In the genomic region with DNA sequence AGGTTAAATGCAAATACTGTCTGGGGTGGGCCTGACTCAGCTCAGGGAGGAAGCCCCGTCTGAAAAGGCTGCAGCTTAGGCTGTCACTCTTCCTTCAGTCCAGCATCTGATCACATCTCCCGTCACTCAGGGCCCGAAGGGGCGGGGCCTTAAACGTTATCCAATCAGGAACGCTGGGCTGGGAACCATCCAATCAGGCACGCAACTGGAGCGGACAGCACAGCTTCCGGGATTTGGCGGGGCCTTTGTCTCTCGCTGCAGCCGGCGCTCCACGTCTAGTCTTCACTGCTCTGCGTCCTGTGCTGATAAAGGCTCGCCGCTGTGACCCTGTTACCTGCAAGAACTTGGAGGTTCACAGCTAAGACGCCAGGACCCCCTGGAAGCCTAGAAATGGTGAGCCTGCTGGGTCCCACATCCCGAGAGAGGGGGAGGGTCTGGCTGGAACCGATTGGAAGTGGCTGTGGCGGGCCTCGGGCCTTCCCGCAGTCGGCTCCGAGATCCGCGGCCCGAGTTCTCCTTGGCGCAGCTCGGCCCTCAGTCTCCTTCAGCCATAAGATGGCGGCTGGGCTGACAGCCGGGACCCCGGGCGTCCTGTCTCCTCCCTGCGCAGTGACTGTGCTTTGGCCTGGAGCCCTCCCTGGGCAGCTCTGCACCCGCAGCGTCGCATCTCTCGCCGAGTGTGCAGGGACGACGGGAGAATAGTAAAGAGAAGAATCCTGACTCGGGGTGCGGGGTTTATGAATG, we compare ENCODE assay signal across 8 cellular contexts. TPM values are rescaled to one million over a fixed set of nuclear protein-coding genes. Genes with fewer than 3 reads are reported as not detected.
A peak's percentile ranks its signal among the peaks of the same experiment; 100 is the strongest.
DNase-seq lines count a peak whose midpoint lies in the region; ATAC-seq and TF ChIP-seq lines count a peak whose summit lies in the region.

A gene (plus strand): TSS at position 248 of the 744 bp plus-strand sequence. CDS start 143 bp downstream, at position 391.

- H3K4me3 Mint-ChIP-seq in activated naive CD4-positive, alpha-beta T cell treated with anti-CD3 and anti-CD28 coated beads, Interleukin-2, amount 10 ng/mL, durations not matched to agents 7 days and 5 days: peak within 1 kb of the TSS; percentile 92

- H3K9me3 ChIP-seq in gastroesophageal sphincter (no peaks in the 10 kb centered on the region), neutrophil (no peaks in the 10 kb centered on the region)

- TF ChIP-seq EP300 in gastroesophageal sphincter (IDR thresholded peaks at IDR 0.05): no peak

- H3K36me3 Mint-ChIP-seq in activated naive CD4-positive, alpha-beta T cell treated with anti-CD3 and anti-CD28 coated beads, Interleukin-2, amount 10 ng/mL, durations not matched to agents 7 days and 5 days: peaks cover 41% of the 10 kb centered on the region

- H3K27me3 ChIP-seq in gastroesophageal sphincter (no peaks in the 10 kb centered on the region), neutrophil (no peaks in the 10 kb centered on the region)

- H3K4me1 Mint-ChIP-seq in activated naive CD4-positive, alpha-beta T cell treated with anti-CD3 and anti-CD28 coated beads, Interleukin-2, amount 10 ng/mL, durations not matched to agents 7 days and 5 days: peaks cover 41% of the 10 kb centered on the region

- TF ChIP-seq CTCF in HFF-Myc (IDR thresholded peaks at IDR 0.05; ENCODE audit: low read depth, low read length, missing control alignments) (no peak), gastroesophageal sphincter (IDR thresholded peaks at IDR 0.05) (no peak), neutrophil (IDR thresholded peaks at IDR 0.05) (no peak)

- 0% methylated on average over 2 to 8 of the region's 44 CpGs for WGBS in gastroesophageal sphincter (ENCODE audit: low coverage in 1 of 2), 2 donors

- peak; percentile 75 to 76 for TF ChIP-seq POLR2A in gastroesophageal sphincter (IDR thresholded peaks at IDR 0.05)

- peak; percentile 99 for ATAC-seq in gastroesophageal sphincter

- H3K9me3 Mint-ChIP-seq in activated naive CD4-positive, alpha-beta T cell treated with anti-CD3 and anti-CD28 coated beads, Interleukin-2, amount 10 ng/mL, durations not matched to agents 7 days and 5 days: peaks cover 5% of the 10 kb centered on the region

- H3K4me1 ChIP-seq in gastroesophageal sphincter: peaks cover 0 to 28% (median 6%) of the 10 kb centered on the region in 3 donors
- peaks cover 11 to 23% of the 10 kb centered on the region in 2 experiments for H3K4me1 ChIP-seq in neutrophil (ENCODE audit: control insufficient read depth in 1 of 2, insufficient read depth in 1 of 2, low read depth in 1 of 2, low read length in 1 of 2)

- H3K27ac ChIP-seq in gastroesophageal sphincter (peak within 1 kb of the TSS; percentile 63 to 89 (median 84)), neutrophil (peak within 1 kb of the TSS; percentile 86)

- peaks cover 4% of the 10 kb centered on the region for H3K27me3 Mint-ChIP-seq in activated naive CD4-positive, alpha-beta T cell treated with anti-CD3 and anti-CD28 coated beads, Interleukin-2, amount 10 ng/mL, durations not matched to agents 7 days and 5 days

- peak within 1 kb of the TSS; percentile 95 for H3K27ac Mint-ChIP-seq in activated naive CD4-positive, alpha-beta T cell treated with anti-CD3 and anti-CD28 coated beads, Interleukin-2, amount 10 ng/mL, durations not matched to agents 7 days and 5 days

- no peaks in the 10 kb centered on the region for H3K36me3 ChIP-seq in gastroesophageal sphincter
- no peaks in the 10 kb centered on the region for H3K36me3 ChIP-seq in neutrophil

- CTCF ChIA-PET in activated naive CD4-positive, alpha-beta T cell treated with anti-CD3 and anti-CD28 coated beads, Interleukin-2, amount 10 ng/mL, durations not matched to agents 7 days and 5 days (lab: Charles Lee): no interaction called here

- peak; percentile 97 for DNase-seq in GM03348 (ENCODE audit: low spot score)
- DNase-seq in HFF-Myc (ENCODE audit: extremely low read depth, low read depth): peak; percentile 83
- peak; percentile 100 for DNase-seq in NAMALWA (ENCODE audit: low spot score)
- peak; percentile 99 for DNase-seq in SK-N-DZ (ENCODE audit: low spot score)
- peak; percentile 97 for DNase-seq in activated naive CD4-positive, alpha-beta T cell treated with anti-CD3 and anti-CD28 coated beads, Interleukin-2, amount 10 ng/mL, durations not matched to agents 7 days and 5 days
- DNase-seq in superior temporal gyrus (ENCODE audit: extremely low spot score): peak; percentile 100

- H3K4me3 ChIP-seq in HFF-Myc (replicated peaks; ENCODE audit: low read depth, low read length) (peak within 1 kb of the TSS; percentile 69), gastroesophageal sphincter (peak within 1 kb of the TSS; percentile 71 to 78), neutrophil (ENCODE audit: low read depth in 1 of 2, low read length in 1 of 2) (peak within 1 kb of the TSS; percentile 73 to 78)

RNA-seq across cellular contexts. Expression of the gene that starts here (rescaled TPM):
- polyA plus RNA-seq in SK-N-DZ (2014; cell fraction: cytosol; rRNA removed): 10.5 and 13.0 TPM in 2 replicates
- 18.2 and 22.7 TPM in 2 replicates for polyA plus RNA-seq in SK-N-DZ (2014; cell fraction: nucleus; rRNA removed)
- 1 to 10 TPM; 3.8 to 5.3 (median 4.3) TPM for total RNA-seq in gastroesophageal sphincter

Comparison
In these comparisons a context has a peak if more than half of its experiments do, and no peak if none do; other contexts are left out.
1. Peak in every context shown above with its lines: DNase-seq, ATAC-seq, H3K4me3 ChIP-seq and H3K27ac ChIP-seq.